ENCODE assay signal across 13 cellular contexts in the genomic region with DNA sequence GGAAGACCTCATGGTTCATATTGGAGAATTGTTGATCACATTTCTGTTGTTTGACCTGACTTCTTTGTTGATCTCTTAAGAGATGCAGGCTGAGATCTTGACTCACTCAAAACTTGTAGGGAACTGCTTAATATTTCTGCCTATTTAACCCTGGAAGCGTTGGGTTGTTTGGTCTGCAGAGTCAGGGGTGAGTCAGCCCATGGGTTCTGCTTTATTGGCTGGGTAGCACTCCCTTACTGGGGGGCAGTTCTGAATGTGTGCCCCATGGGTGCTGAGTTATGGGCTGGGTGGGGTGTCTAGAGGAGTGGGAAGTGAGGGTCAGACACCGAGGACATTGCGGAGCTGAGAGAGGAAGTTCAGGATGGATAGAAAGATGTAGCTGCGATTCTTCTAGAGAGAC.
DNase-seq lines count a peak whose midpoint lies in the region; ATAC-seq, FAIRE-seq and TF ChIP-seq lines count a peak whose summit lies in the region.
"Had no signal": no experiment of that assay in that cellular context is flagged by ENCODE, and none has a peak within 500 bp of the region (broad histone marks: within the 10 kb centered on the region; RNA-seq: fewer than 3 reads in every experiment).

No MANE protein-coding gene starts in this region.

- peak; percentile 58 for ATAC-seq in left lung
- no peak for ATAC-seq in HG02642 (IDR thresholded peaks at IDR 0.05; ENCODE audit: poor library complexity, unreplicated experiment)
- no peak for ATAC-seq in GM21526 (IDR thresholded peaks at IDR 0.05; ENCODE audit: low FRiP score, unreplicated experiment)

- no peak for FAIRE-seq in bronchial epithelial cell (lab: Jason Lieb, UNC)

- H3K36me3 ChIP-seq in bronchial epithelial cell (ENCODE audit: control insufficient read depth, insufficient read depth, low read length) (no peaks in the 10 kb centered on the region), left lung (no peaks in the 10 kb centered on the region), transverse colon (no peaks in the 10 kb centered on the region), endodermal cell (ENCODE audit: control insufficient read depth, insufficient read depth, low read length) (no peaks in the 10 kb centered on the region)
- H3K36me3 ChIP-seq: adrenal gland had no signal

- peak overlapping the region in 1 of 2 donors; percentile 1 for H3K27ac ChIP-seq in left lung
- H3K27ac ChIP-seq in transverse colon: peak overlapping the region; percentile 11 to 57 (median 18)
- no peak overlapping the region for H3K27ac ChIP-seq in endodermal cell (ENCODE audit: low read depth, low read length)

- no peak overlapping the region for H3K4me3 ChIP-seq in bronchial epithelial cell (ENCODE audit: low read depth, low read length)
- H3K4me3 ChIP-seq in left lung: no peak overlapping the region
- no peak overlapping the region for H3K4me3 ChIP-seq in transverse colon
- H3K4me3 ChIP-seq in endodermal cell (ENCODE audit: low read length): no peak overlapping the region

- H3K4me1 Mint-ChIP-seq in endodermal cell: peaks cover 14% of the 10 kb centered on the region

- no peak overlapping the region for H3K9ac ChIP-seq in endodermal cell (ENCODE audit: extremely low read depth, low read length, poor library complexity, severe bottlenecking)

- peaks cover 3% of the 10 kb centered on the region for H3K27me3 Mint-ChIP-seq in endodermal cell (ENCODE audit: insufficient read depth)
- H3K27me3 Mint-ChIP-seq: activated CD4-positive, alpha-beta T cell treated with anti-CD3 and anti-CD28 coated beads, Interleukin-2, amount 10 ng/mL, durations not matched to agents 7 days and 5 days had no signal

- TF ChIP-seq CTCF in bronchial epithelial cell (IDR thresholded peaks at IDR 0.05; ENCODE audit: insufficient read depth, low read length, severe bottlenecking) (no peak), left lung (IDR thresholded peaks at IDR 0.05) (no peak), transverse colon (IDR thresholded peaks at IDR 0.05) (no peak), endodermal cell (conservative IDR thresholded peaks at IDR 0.05) (no peak)

- in situ Hi-C loops in transverse colon (cut with MboI; ENCODE audit: low pct_ligation_motif_present in 1 of 4, low pct_unique_long_range_greater_than_20kb in 1 of 4, low sequenced_read_pairs in 3 of 4): no loop called here

- no peak overlapping the region for H3K4me3 Mint-ChIP-seq in endodermal cell
- H3K4me3 Mint-ChIP-seq: neural crest cell had no signal

- H3K4me1 ChIP-seq in left lung: peaks cover 10 to 45% of the 10 kb centered on the region in 2 donors
- H3K4me1 ChIP-seq in transverse colon: peaks cover 12 to 58% (median 18%) of the 10 kb centered on the region in 4 donors
- peaks cover 6% of the 10 kb centered on the region for H3K4me1 ChIP-seq in endodermal cell (ENCODE audit: control insufficient read depth, insufficient read depth, low read length)

- intact Hi-C loops in left lung (cut with DNase I): no loop called here
- intact Hi-C loops in transverse colon (cut with DNase I; ENCODE audit: low total_unique reads): no loop called here

- no peaks in the 10 kb centered on the region for H3K36me3 Mint-ChIP-seq in endodermal cell (ENCODE audit: low read depth)

- H3K27ac Mint-ChIP-seq in endodermal cell: no peak overlapping the region
- H3K27ac Mint-ChIP-seq: activated CD4-positive, alpha-beta T cell treated with anti-CD3 and anti-CD28 coated beads, Interleukin-2, amount 10 ng/mL, durations not matched to agents 7 days and 5 days had no signal

- WGBS in transverse colon (ENCODE audit: low coverage in 1 of 2), 2 donors: 78 to 91% methylated on average over 4 of the region's 4 CpGs
- WGBS in endodermal cell (ENCODE audit: insufficient coverage in 1 of 2, insufficient read length in 1 of 2), 2 experiments: 67 to 93% methylated on average over 1 to 4 of the region's 4 CpGs

- H3K9me3 Mint-ChIP-seq in endodermal cell: no peaks in the 10 kb centered on the region
- H3K9me3 Mint-ChIP-seq: activated CD4-positive, alpha-beta T cell treated with anti-CD3 and anti-CD28 coated beads, Interleukin-2, amount 10 ng/mL, durations not matched to agents 7 days and 5 days; neural crest cell had no signal

- TF ChIP-seq POLR2A in transverse colon (IDR thresholded peaks at IDR 0.05): no peak

- H3K9me3 ChIP-seq in left lung: no peaks in the 10 kb centered on the region
- no peaks in the 10 kb centered on the region for H3K9me3 ChIP-seq in transverse colon
- H3K9me3 ChIP-seq in endodermal cell (ENCODE audit: control insufficient read depth, low read length): no peaks in the 10 kb centered on the region
- H3K9me3 ChIP-seq: adrenal gland had no signal

- DNase-seq in SIG-M5 (lab: John Stamatoyannopoulos, UW) (peak; percentile 6), SIG-M5 treated with dmso at 0.1 percent for 504 hours (lab: John Stamatoyannopoulos, UW; ENCODE audit: unreplicated experiment) (no peak), bronchial epithelial cell (ENCODE audit: low read depth) (peak; percentile 75), left lung (no peak), transverse colon (no peak), endodermal cell (no peak)
- DNase-seq: 8988T; activated CD4-positive, alpha-beta T cell treated with anti-CD3 and anti-CD28 coated beads, Interleukin-2, amount 10 ng/mL, durations not matched to agents 7 days and 5 days; NCI-H1092 had no signal

- TF ChIP-seq EP300 in transverse colon (IDR thresholded peaks at IDR 0.05; ENCODE audit: low read depth): no peak

- H3K27me3 ChIP-seq in bronchial epithelial cell (ENCODE audit: control insufficient read depth, insufficient read depth, low read length) (no peaks in the 10 kb centered on the region), left lung (no peaks in the 10 kb centered on the region), transverse colon (no peaks in the 10 kb centered on the region), endodermal cell (ENCODE audit: control insufficient read depth, insufficient read depth, low read length, poor library complexity, severe bottlenecking) (no peaks in the 10 kb centered on the region)
- H3K27me3 ChIP-seq: adrenal gland had no signal

Comparison
In these comparisons a context has a peak if more than half of its experiments do, and no peak if none do; other contexts are left out.
1. DNase-seq: peak in SIG-M5 (single experiment) and bronchial epithelial cell (single experiment); none in SIG-M5 treated with dmso at 0.1 percent for 504 hours (single experiment), left lung (0 of 2), transverse colon (single experiment) and endodermal cell (single experiment).